ENCODE assay signal across 20 cellular contexts in the genomic region with DNA sequence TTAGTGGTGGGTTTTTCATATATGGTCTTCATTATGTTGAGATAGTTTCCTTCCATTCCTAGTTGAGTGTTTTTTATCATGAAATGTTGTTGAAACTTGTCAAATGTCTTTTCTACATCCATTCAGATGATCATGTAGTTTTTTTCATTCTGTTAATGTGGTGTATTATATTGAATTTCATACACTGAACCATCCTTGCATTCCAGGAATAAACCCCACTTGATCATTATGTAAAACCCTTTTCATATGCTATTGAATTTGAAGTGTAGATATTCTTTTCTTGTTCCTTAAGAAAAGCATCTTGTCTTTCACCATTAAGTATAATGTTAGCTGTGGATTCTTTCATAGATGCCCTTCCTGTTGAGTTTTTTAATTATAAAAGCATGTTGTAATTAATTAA. TPM values are rescaled to one million over a fixed set of nuclear protein-coding genes. Genes with fewer than 3 reads are reported as not detected.
DNase-seq lines count a peak whose midpoint lies in the region; ATAC-seq, FAIRE-seq and TF ChIP-seq lines count a peak whose summit lies in the region.
"Had no signal": no experiment of that assay in that cellular context is flagged by ENCODE, and none has a peak within 500 bp of the region (broad histone marks: within the 10 kb centered on the region; RNA-seq: fewer than 3 reads in every experiment).

No MANE protein-coding gene starts in this region.

- RAD21 ChIA-PET in GM12878 (lab: Charles Lee; ENCODE audit: unreplicated experiment): no interaction called here

- H3K4me1 ChIP-seq in GM12878 (ENCODE audit: control insufficient read depth, insufficient read depth, low read length): peaks cover 18% of the 10 kb centered on the region
- H3K4me1 ChIP-seq: Peyer's patch had no signal

- in situ Hi-C loops in Caki2 (cut with HindIII; ENCODE audit: low pct_unique_long_range_greater_than_20kb, low sequenced_read_pairs) (no loop called here), GM12878 (cut with MboI) (no loop called here)

- BruUV-seq in GM12878 (replicated peaks; lab: Mats Ljungman, UMichigan): no TSS peak

- no peak overlapping the region for H3K27ac ChIP-seq in GM12878 (ENCODE audit: control insufficient read depth, insufficient read depth)
- H3K27ac ChIP-seq: Peyer's patch, SK-N-MC had no signal

- SMC1A ChIA-PET in GM12878 (lab: Charles Lee; ENCODE audit: uncharacterized antibody, unreplicated experiment): interaction anchor here (1.5 kb wide), 1 partner anchor 42 kb away, joined by 4 read pairs; the partner anchor contains the start of gene PIAS1

- no peak overlapping the region for H3K4me2 ChIP-seq in GM12878 (ENCODE audit: control insufficient read depth, insufficient read depth)

- no peak overlapping the region for H3K4me3 ChIP-seq in NB4 (ENCODE audit: low read depth, low read length)
- no peak overlapping the region for H3K4me3 ChIP-seq in GM12878
- H3K4me3 ChIP-seq in MG63: no peak overlapping the region
- H3K4me3 ChIP-seq: Peyer's patch, SK-N-MC had no signal

- TF ChIP-seq RAD21 in GM12878 (IDR thresholded peaks at IDR 0.05; ENCODE audit: insufficient read depth, low read depth, low read length): no peak

- ATAC-seq in GM12878: no peak
- ATAC-seq in HG03139 (IDR thresholded peaks at IDR 0.05; ENCODE audit: unreplicated experiment): no peak
- ATAC-seq: Right ventricle myocardium inferior, T-cell had no signal

- no peak overlapping the region for H2AFZ ChIP-seq in GM12878 (ENCODE audit: control insufficient read depth, low read depth, low read length)

- H3K27me3 ChIP-seq in GM12878 (replicated peaks in 1 of 2; ENCODE audit: control insufficient read depth in 2 of 2, insufficient read depth in 2 of 2, low read length in 1 of 2) (no peaks in the 10 kb centered on the region), MG63 (no peaks in the 10 kb centered on the region)
- H3K27me3 ChIP-seq: Peyer's patch had no signal

- POLR2A ChIA-PET in GM12878 (lab: Charles Lee): no interaction called here

- peaks cover 88% of the 10 kb centered on the region for H3K79me2 ChIP-seq in GM12878 (ENCODE audit: control insufficient read depth, insufficient read depth, low read length)

- DNase-seq in Caki2 (ENCODE audit: low read depth) (peak; percentile 7), NB4 (ENCODE audit: low read depth) (peak; percentile 13), GM12878 (ENCODE audit: low read depth, low spot score) (no peak), left kidney (ENCODE audit: low read depth, low spot score) (peak; percentile 7), MG63 (no peak), NCI-H345 (lab: John Stamatoyannopoulos, UW) (no peak)
- DNase-seq: ACHN, AML-193, Calu3, GF-D8, H9, NCI-H1436, NCI-H2029, NCI-H524, Peyer's patch, T-cell had no signal

- CTCF ChIA-PET in GM12878 (lab: Yijun Ruan, JAX): no interaction called here

- H4K20me1 ChIP-seq in GM12878 (ENCODE audit: control insufficient read depth, insufficient read depth): no peaks in the 10 kb centered on the region

- TF ChIP-seq CTCF in NB4 (IDR thresholded peaks at IDR 0.05; ENCODE audit: low read depth, low read length) (no peak), GM12878 (IDR thresholded peaks at IDR 0.05 in 2 of 3, conservative IDR thresholded peaks at IDR 0.05 in 1 of 3; ENCODE audit: control insufficient read depth in 2 of 3, extremely low read depth in 1 of 3, insufficient read depth in 1 of 3, low read depth in 3 of 3, low read length in 3 of 3) (no peak)

- intact Hi-C loops in GM12878 (cut with micrococcal nuclease; ENCODE audit: unreplicated experiment): no loop called here

- H3K36me3 ChIP-seq in GM12878 (ENCODE audit: control insufficient read depth in 2 of 2, insufficient read depth in 2 of 2, low read length in 1 of 2) (peaks cover 0 to 4% of the 10 kb centered on the region in 2 experiments), MG63 (peaks cover 29% of the 10 kb centered on the region)

- no peak for TF ChIP-seq EP300 in GM12878 (IDR thresholded peaks at IDR 0.05; ENCODE audit: borderline replicate concordance in 1 of 2, control insufficient read depth in 1 of 2, low read depth in 2 of 2, low read length in 2 of 2)

- FAIRE-seq in GM12878 (lab: Jason Lieb, UNC): peak; percentile 57
- FAIRE-seq: GM12892 had no signal

- H3K9me3 ChIP-seq in GM12878 (replicated peaks; ENCODE audit: control insufficient read depth, insufficient read depth, low read length) (peaks cover 24% of the 10 kb centered on the region), MG63 (peaks cover 15% of the 10 kb centered on the region)
- H3K9me3 ChIP-seq: Peyer's patch had no signal

- no peak for TF ChIP-seq POLR2A in NB4 (IDR thresholded peaks at IDR 0.05; ENCODE audit: extremely low read depth, insufficient read length)
- no peak for TF ChIP-seq POLR2A in GM12878 (IDR thresholded peaks at IDR 0.05; ENCODE audit: low read depth, low read length)

- no peak overlapping the region for H3K9ac ChIP-seq in GM12878 (ENCODE audit: control insufficient read depth, insufficient read depth, low read length)

TF ChIP-seq in GM12878, 131 proteins besides CTCF, POLR2A, EP300 and RAD21 (continues in another document):
- no peak for TF ChIP-seq NFYA (IDR thresholded peaks at IDR 0.05; ENCODE audit: borderline replicate concordance, low read depth, low read length)
- TF ChIP-seq SMAD5 (IDR thresholded peaks at IDR 0.05; ENCODE audit: low read depth): no peak
- TF ChIP-seq CHD4 (IDR thresholded peaks at IDR 0.05): no peak
- TF ChIP-seq FOXM1 (IDR thresholded peaks at IDR 0.05; ENCODE audit: low read depth, low read length): no peak
- TF ChIP-seq FOS (IDR thresholded peaks at IDR 0.05; ENCODE audit: borderline replicate concordance, extremely low read depth, insufficient read length): no peak
- TF ChIP-seq SUZ12 (IDR thresholded peaks at IDR 0.05; ENCODE audit: unreplicated experiment): no peak
- TF ChIP-seq TCF3 (IDR thresholded peaks at IDR 0.05; ENCODE audit: borderline replicate concordance, insufficient read depth, low read depth, low read length): no peak
- no peak for TF ChIP-seq CEBPZ (IDR thresholded peaks at IDR 0.05; ENCODE audit: low read depth, low read length)
- TF ChIP-seq TCF7 (IDR thresholded peaks at IDR 0.05; ENCODE audit: borderline replicate concordance): no peak
- no peak for TF ChIP-seq NRF1 (conservative IDR thresholded peaks at IDR 0.05; ENCODE audit: low read depth, low read length)
- TF ChIP-seq, protein P1, sequence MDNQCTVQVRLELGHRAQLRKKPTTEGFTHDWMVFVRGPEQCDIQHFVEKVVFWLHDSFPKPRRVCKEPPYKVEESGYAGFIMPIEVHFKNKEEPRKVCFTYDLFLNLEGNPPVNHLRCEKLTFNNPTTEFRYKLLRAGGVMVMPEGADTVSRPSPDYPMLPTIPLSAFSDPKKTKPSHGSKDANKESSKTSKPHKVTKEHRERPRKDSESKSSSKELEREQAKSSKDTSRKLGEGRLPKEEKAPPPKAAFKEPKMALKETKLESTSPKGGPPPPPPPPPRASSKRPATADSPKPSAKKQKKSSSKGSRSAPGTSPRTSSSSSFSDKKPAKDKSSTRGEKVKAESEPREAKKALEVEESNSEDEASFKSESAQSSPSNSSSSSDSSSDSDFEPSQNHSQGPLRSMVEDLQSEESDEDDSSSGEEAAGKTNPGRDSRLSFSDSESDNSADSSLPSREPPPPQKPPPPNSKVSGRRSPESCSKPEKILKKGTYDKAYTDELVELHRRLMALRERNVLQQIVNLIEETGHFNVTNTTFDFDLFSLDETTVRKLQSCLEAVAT (IDR thresholded peaks at IDR 0.05): no peak

RNA-seq across cellular contexts. Expression of gene PIAS1, which starts 42.9 kb away (rescaled TPM):
- total RNA-seq in Caki2 (2014; rRNA removed; shearing (Covaris generic); ENCODE audit: low replicate concordance): 3.6 and 26.2 TPM in 2 replicates
- total RNA-seq in GM12878 (2013; cell fraction: nucleolus; rRNA removed): 530 and 583 TPM in 2 replicates
- total RNA-seq in GM12878 (2014; rRNA removed) (39.0 and 39.1 TPM in 2 replicates), GM12878 (2014; rRNA removed; fragmentation: Illumina TruSeq; extraction: Trizol) (32.3 and 37.9 TPM in 2 replicates), GM12878 (2021) (34.8 and 35.0 TPM in 2 replicates)
- polyA plus RNA-seq in GM12878 (2011; ENCODE audit: low read depth): 50.6 TPM
- polyA plus RNA-seq in GM12878 (2011; rRNA removed) (94.6 and 96.3 TPM in 2 replicates), GM12878 (2014; fragmentation: Illumina TruSeq; extraction: Trizol) (62.4 and 74.5 TPM in 2 replicates), GM12878 (2014; fragmentation: Nextera tagmentation; extraction: Ambion mirVana) (10 to 100 TPM; 20.2 to 22.2 TPM), GM12878 (2014; rRNA removed) (24.8 and 27.1 TPM in 2 replicates), GM12878 (2016; fragmentation: Nextera tagmentation; extraction: Ambion mirVana) (10 to 100 TPM; 60.6 to 61.4 TPM)
- polyA plus RNA-seq in GM12878 (2011; cell fraction: cytosol; rRNA removed): 76.3 and 82.8 TPM in 2 replicates
- 118 and 121 TPM in 2 replicates for polyA plus RNA-seq in GM12878 (2011; cell fraction: nucleus; rRNA removed)
- 29.4 and 31.0 TPM in 2 replicates for polyA plus RNA-seq in GM12878 (2012)
- 141 and 178 TPM in 2 replicates for polyA minus RNA-seq in GM12878 (2011; rRNA and poly(A)+ RNA removed)
- polyA minus RNA-seq in GM12878 (2011; cell fraction: cytosol; rRNA and poly(A)+ RNA removed): 34.2 and 39.8 TPM in 2 replicates
- 146 and 188 TPM in 2 replicates for polyA minus RNA-seq in GM12878 (2011; cell fraction: nucleus; rRNA and poly(A)+ RNA removed)
- 7.6 and 30.4 TPM in 2 replicates for total RNA-seq in MG63 (2014; rRNA removed; shearing (Covaris generic); ENCODE audit: low replicate concordance)

Comparison
In these comparisons a context has a peak if more than half of its experiments do, and no peak if none do; other contexts are left out.
1. DNase-seq: peak in Caki2 (single experiment), NB4 (single experiment) and left kidney (single experiment); none in GM12878 (single experiment), MG63 (single experiment) and NCI-H345 (single experiment).